ENCODE assay signal across 11 cellular contexts in the genomic region with DNA sequence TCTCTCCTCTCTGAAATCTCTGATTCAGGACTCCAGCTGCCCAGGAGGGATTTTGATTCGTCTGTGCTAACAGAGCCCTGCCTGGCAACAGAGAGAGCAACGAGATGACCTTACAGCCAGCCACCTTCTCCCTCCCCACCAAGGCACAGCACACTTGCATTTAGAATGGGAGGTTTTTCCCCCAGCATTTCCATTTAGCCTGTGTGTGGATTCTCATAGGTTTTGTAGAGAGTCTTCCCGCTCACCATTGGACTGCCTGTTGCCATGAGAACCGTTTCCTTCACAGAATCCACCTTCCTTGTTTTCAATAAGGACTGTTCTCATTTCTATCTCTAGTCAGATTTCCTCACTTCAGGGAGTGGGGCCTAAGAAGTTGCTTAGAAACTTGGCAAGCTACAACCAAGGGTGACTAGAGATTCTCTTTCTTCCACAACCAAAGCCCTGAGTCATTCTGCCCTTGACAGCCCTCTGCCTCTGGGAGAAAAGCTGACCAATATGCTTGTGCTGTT. TPM values are rescaled to one million over a fixed set of nuclear protein-coding genes. Genes with fewer than 3 reads are reported as not detected.
DNase-seq lines count a peak whose midpoint lies in the region; ATAC-seq and TF ChIP-seq lines count a peak whose summit lies in the region.
"Had no signal": no experiment of that assay in that cellular context is flagged by ENCODE, and none has a peak within 500 bp of the region (broad histone marks: within the 10 kb centered on the region; RNA-seq: fewer than 3 reads in every experiment).

No MANE protein-coding gene starts in this region.

- POLR2A ChIA-PET in activated CD4-positive, alpha-beta T cell treated with anti-CD3 and anti-CD28 coated beads for 36 hours (lab: Charles Lee), result no interaction called here

- no peak overlapping the region for H2AFZ ChIP-seq in smooth muscle cell (ENCODE audit: low read depth)

- no peaks in the 10 kb centered on the region for H3K27me3 ChIP-seq in smooth muscle cell (ENCODE audit: low read depth)
- H3K27me3 ChIP-seq: pancreas, upper lobe of left lung had no signal

- H4K20me1 ChIP-seq in smooth muscle cell (ENCODE audit: low read depth), result no peaks in the 10 kb centered on the region

- no peaks in the 10 kb centered on the region for H3K27me3 Mint-ChIP-seq in activated CD4-positive, alpha-beta T cell treated with anti-CD3 and anti-CD28 coated beads for 36 hours
- no peaks in the 10 kb centered on the region for H3K27me3 Mint-ChIP-seq in T-helper 17 cell

- H3K4me3 ChIP-seq in smooth muscle cell, result no peak overlapping the region
- no peak overlapping the region for H3K4me3 ChIP-seq in coronary artery
- H3K4me3 ChIP-seq: pancreas, upper lobe of left lung had no signal

- H3K9me3 ChIP-seq in T-helper 17 cell (ENCODE audit: control insufficient read depth, low read length, poor library complexity, severe bottlenecking) (no peaks in the 10 kb centered on the region), smooth muscle cell (replicated peaks; ENCODE audit: low read depth) (no peaks in the 10 kb centered on the region)
- H3K9me3 ChIP-seq: pancreas, upper lobe of left lung had no signal

- WGBS in smooth muscle cell (ENCODE audit: low lambda C conversion rate), result 84% methylated on average over 4 of the region's 4 CpGs

- H3K9me3 Mint-ChIP-seq in activated CD4-positive, alpha-beta T cell treated with anti-CD3 and anti-CD28 coated beads for 36 hours (ENCODE audit: low read depth), result no peaks in the 10 kb centered on the region

- no peaks in the 10 kb centered on the region for H3K36me3 ChIP-seq in smooth muscle cell (ENCODE audit: low read depth)
- H3K36me3 ChIP-seq: pancreas had no signal

- peaks cover 3% of the 10 kb centered on the region for H3F3A ChIP-seq in smooth muscle cell (ENCODE audit: low read depth)

- intact Hi-C loops in activated CD4-positive, alpha-beta T cell treated with anti-CD3 and anti-CD28 coated beads for 36 hours (cut with DNase I, micrococcal nuclease), result no loop called here

- no peak for TF ChIP-seq CTCF in smooth muscle cell (IDR thresholded peaks at IDR 0.05; ENCODE audit: borderline replicate concordance, insufficient read depth, poor library complexity, severe bottlenecking)
- no peak for TF ChIP-seq CTCF in coronary artery (IDR thresholded peaks at IDR 0.05)
- no peak for TF ChIP-seq CTCF in GM13977 (IDR thresholded peaks at IDR 0.05; ENCODE audit: extremely low read depth, insufficient read depth, missing control alignments)

- peak; percentile 10 for ATAC-seq in activated CD4-positive, alpha-beta T cell treated with anti-CD3 and anti-CD28 coated beads for 36 hours
- no peak for ATAC-seq in T-helper 17 cell

- H3K27ac ChIP-seq in smooth muscle cell (ENCODE audit: low read depth), result peak overlapping the region; percentile 55
- peak overlapping the region in 1 of 2 donors; percentile 1 for H3K27ac ChIP-seq in coronary artery
- H3K27ac ChIP-seq: pancreas, upper lobe of left lung had no signal

- no peaks in the 10 kb centered on the region for H3K79me2 ChIP-seq in smooth muscle cell (ENCODE audit: low read depth)

- no peak overlapping the region for H3K9ac ChIP-seq in smooth muscle cell (ENCODE audit: low read depth)

- CTCF ChIA-PET in activated CD4-positive, alpha-beta T cell treated with anti-CD3 and anti-CD28 coated beads for 36 hours (lab: Charles Lee), result interaction anchor here (0.6 to 1.9 kb wide), 7 partner anchors 14 to 401 kb away, joined by 3 to 6 read pairs (median 4); partner anchors contain the start of gene IL20

- H3K4me3 Mint-ChIP-seq in activated CD4-positive, alpha-beta T cell treated with anti-CD3 and anti-CD28 coated beads for 36 hours, result no peak overlapping the region
- no peak overlapping the region for H3K4me3 Mint-ChIP-seq in T-helper 17 cell

- peak; percentile 32 for DNase-seq in activated CD4-positive, alpha-beta T cell treated with anti-CD3 and anti-CD28 coated beads for 36 hours
- DNase-seq in activated CD4-positive, alpha-beta T cell treated with anti-CD3 and anti-CD28 coated beads for 1 hour, result no peak
- DNase-seq in T-helper 17 cell, result no peak
- DNase-seq in fibroblast of peridontal ligament (ENCODE audit: extremely low read depth), result peak; percentile 95
- no peak for DNase-seq in smooth muscle cell (lab: John Stamatoyannopoulos, UW; ENCODE audit: unreplicated experiment)
- no peak for DNase-seq in coronary artery (ENCODE audit: low spot score)
- no peak for DNase-seq in activated CD4-positive, CD25-positive, alpha-beta regulatory T cell (lab: John Stamatoyannopoulos, UW)
- DNase-seq in GM13977 (ENCODE audit: low spot score), result no peak
- DNase-seq: NCI-H526 treated with DMSO at 0.1 percent for 48 hours, pancreas, upper lobe of left lung had no signal

- no peaks in the 10 kb centered on the region for H3K36me3 Mint-ChIP-seq in activated CD4-positive, alpha-beta T cell treated with anti-CD3 and anti-CD28 coated beads for 36 hours (ENCODE audit: low read depth)
- H3K36me3 Mint-ChIP-seq in T-helper 17 cell (ENCODE audit: low read depth), result peaks cover 4% of the 10 kb centered on the region

- peaks cover 6% of the 10 kb centered on the region for H3K4me1 ChIP-seq in smooth muscle cell (ENCODE audit: low read depth)

- H3K4me2 ChIP-seq in smooth muscle cell, result no peak overlapping the region

- peak overlapping the region; percentile 62 for H3K27ac Mint-ChIP-seq in activated CD4-positive, alpha-beta T cell treated with anti-CD3 and anti-CD28 coated beads for 36 hours
- H3K27ac Mint-ChIP-seq in T-helper 17 cell, result peak overlapping the region; percentile 98

- in situ Hi-C loops in GM13977 (cut with MboI; ENCODE audit: low pct_unique_long_range_greater_than_20kb, low sequenced_read_pairs, unreplicated experiment), result no loop called here

- H3K4me1 Mint-ChIP-seq in activated CD4-positive, alpha-beta T cell treated with anti-CD3 and anti-CD28 coated beads for 36 hours, result peaks cover 74% of the 10 kb centered on the region
- peaks cover 47% of the 10 kb centered on the region for H3K4me1 Mint-ChIP-seq in T-helper 17 cell

RNA-seq across cellular contexts. Expression of gene IKBKE, which starts 5.8 kb away (rescaled TPM):
- total RNA-seq in activated CD4-positive, alpha-beta T cell treated with anti-CD3 and anti-CD28 coated beads for 36 hours, result 10 to 100 TPM; 15.3 to 17.2 TPM
- 10 to 100 TPM; 48.5 to 72.5 TPM for total RNA-seq in T-helper 17 cell
- total RNA-seq in smooth muscle cell, result 4.0 and 6.2 TPM in 2 replicates
- 8.5 and 9.7 TPM in 2 replicates for polyA plus RNA-seq in smooth muscle cell

RNA-seq across cellular contexts. Expression of gene RASSF5, which starts 42.8 kb away (rescaled TPM):
- 100 to 1,000 TPM; 223 to 239 TPM for total RNA-seq in activated CD4-positive, alpha-beta T cell treated with anti-CD3 and anti-CD28 coated beads for 36 hours
- total RNA-seq in T-helper 17 cell (100 to 1,000 TPM; 177 to 188 TPM), smooth muscle cell (1.3 and 2.6 TPM in 2 replicates)
- 1.6 and 3.3 TPM in 2 replicates for polyA plus RNA-seq in smooth muscle cell

Comparison
In these comparisons a context has a peak if more than half of its experiments do, and no peak if none do; other contexts are left out.
1. DNase-seq: peak in activated CD4-positive, alpha-beta T cell treated with anti-CD3 and anti-CD28 coated beads for 36 hours (single experiment) and fibroblast of peridontal ligament (single experiment); none in activated CD4-positive, alpha-beta T cell treated with anti-CD3 and anti-CD28 coated beads for 1 hour (single experiment), T-helper 17 cell (0 of 3), smooth muscle cell (single experiment), coronary artery (single experiment), activated CD4-positive, CD25-positive, alpha-beta regulatory T cell (0 of 4) and GM13977 (single experiment).
2. RNA of gene RASSF5, which starts 42.8 kb away (total RNA-seq): 223 to 239 TPM in activated CD4-positive, alpha-beta T cell treated with anti-CD3 and anti-CD28 coated beads for 36 hours and 177 to 188 TPM in T-helper 17 cell; 1.3 to 2.6 TPM in smooth muscle cell; every median in the first group is over 10 times any median in the second.